ENCODE assay signal across 16 cellular contexts in genomic region chr7:154879629-154880028, GRCh38.
A peak's percentile ranks its signal among the peaks of the same experiment; 100 is the strongest.
DNase-seq lines count a peak whose midpoint lies in the region; ATAC-seq and TF ChIP-seq lines count a peak whose summit lies in the region.
"Had no signal": no experiment of that assay in that cellular context is flagged by ENCODE, and none has a peak within 500 bp of the region (broad histone marks: within the 10 kb centered on the region; RNA-seq: fewer than 3 reads in every experiment).

No MANE protein-coding gene starts in this region.

- ATAC-seq in left lobe of liver, result peak; percentile 39
- no peak for ATAC-seq in HG03521 (IDR thresholded peaks at IDR 0.05; ENCODE audit: unreplicated experiment)
- no peak for ATAC-seq in HG03457 (IDR thresholded peaks at IDR 0.05; ENCODE audit: unreplicated experiment)
- ATAC-seq: HCT116, psoas muscle had no signal

- no peak for TF ChIP-seq CTCF in GM13976 (IDR thresholded peaks at IDR 0.05; ENCODE audit: borderline replicate concordance, control extremely low read depth, extremely low read depth, insufficient read depth, missing control alignments)

- in situ Hi-C loops in GM13976 (cut with MboI; ENCODE audit: low sequenced_read_pairs, unreplicated experiment), result no loop called here

- DNase-seq in COR-L47 (lab: John Stamatoyannopoulos, UW) (peak; percentile 75), NCI-H1436 (lab: John Stamatoyannopoulos, UW) (peak; percentile 35), NCI-H510A treated with DMSO at 0.1 percent for 48 hours (lab: John Stamatoyannopoulos, UW) (peak; percentile 2), left lobe of liver (ENCODE audit: low spot score) (no peak), GM13976 (ENCODE audit: low spot score) (no peak), mesenteric fat pad (ENCODE audit: low spot score) (no peak)
- DNase-seq: activated gamma-delta T cell; hypothalamus; kidney; NCI-H524; OCI-M1; psoas muscle; stimulated activated CD4-positive, alpha-beta T cell treated with anti-CD3 and anti-CD28 coated beads, Interleukin-4, amount 100 ng/mL, for 1 hour had no signal

Comparison
In these comparisons a context has a peak if more than half of its experiments do, and no peak if none do; other contexts are left out.
1. DNase-seq: peak in COR-L47 (single experiment), NCI-H1436 (single experiment) and NCI-H510A treated with DMSO at 0.1 percent for 48 hours (single experiment); none in left lobe of liver (single experiment), GM13976 (single experiment) and mesenteric fat pad (single experiment).